ENCODE assay signal across 8 cellular contexts in genomic region chr1:86616871-86617270, GRCh38.
DNase-seq lines count a peak whose midpoint lies in the region; ATAC-seq, FAIRE-seq and TF ChIP-seq lines count a peak whose summit lies in the region.

No MANE protein-coding gene starts in this region.

- H3F3A ChIP-seq in PC-3 (ENCODE audit: low read length, unreplicated experiment), result no peaks in the 10 kb centered on the region

- BruUV-seq in HCT116 (replicated peaks; lab: Mats Ljungman, UMichigan), result no TSS peak
- no TSS peak for BruUV-seq in PC-3 (replicated peaks; lab: Mats Ljungman, UMichigan)

- H3K9me2 ChIP-seq in HCT116 (ENCODE audit: insufficient read depth) (no peaks in the 10 kb centered on the region), PC-3 (replicated peaks; ENCODE audit: low read length) (no peaks in the 10 kb centered on the region)

- peak; percentile 100 for ATAC-seq in GM18517 (IDR thresholded peaks at IDR 0.05; ENCODE audit: unreplicated experiment)
- ATAC-seq in HCT116, result no peak
- ATAC-seq in heart left ventricle, result no peak
- ATAC-seq in PC-3, result no peak

- TF ChIP-seq POLR2A in HCT116 (IDR thresholded peaks at IDR 0.05; ENCODE audit: borderline replicate concordance, extremely low read depth, insufficient read depth, insufficient read length) (no peak), heart left ventricle (IDR thresholded peaks at IDR 0.05) (no peak)

- no peaks in the 10 kb centered on the region for H3K9me1 ChIP-seq in keratinocyte (ENCODE audit: control insufficient read depth, extremely low read depth, insufficient read depth, low read length)

- peak; percentile 52 for FAIRE-seq in keratinocyte (lab: Jason Lieb, UNC)

- POLR2A ChIA-PET in HCT116 (lab: Charles Lee) (no interaction called here), PC-3 (lab: Charles Lee; ENCODE audit: unreplicated experiment) (no interaction called here)

- dilution Hi-C loops in keratinocyte (cut with MboI; ENCODE audit: extremely low pct_ligation_motif_present, low sequenced_read_pairs), result no loop called here

- intact Hi-C loops in HCT116 (cut with micrococcal nuclease), result no loop called here
- intact Hi-C loops in heart left ventricle (cut with DNase I), result no loop called here
- intact Hi-C loops in PC-3 (cut with micrococcal nuclease), result no loop called here

- H3K4me1 ChIP-seq in HCT116 (ENCODE audit: control insufficient read depth in 1 of 2, insufficient read depth in 2 of 2, low read length in 2 of 2), result no peaks in the 10 kb centered on the region
- H3K4me1 ChIP-seq in keratinocyte (ENCODE audit: control insufficient read depth, extremely low read depth, insufficient read depth, low read length), result no peaks in the 10 kb centered on the region
- no peaks in the 10 kb centered on the region for H3K4me1 ChIP-seq in heart left ventricle
- no peaks in the 10 kb centered on the region for H3K4me1 ChIP-seq in PC-3 (ENCODE audit: insufficient read depth, low read length)

- no peaks in the 10 kb centered on the region for H3K79me2 ChIP-seq in HCT116 (ENCODE audit: insufficient read depth, low read length)
- no peaks in the 10 kb centered on the region for H3K79me2 ChIP-seq in keratinocyte (ENCODE audit: control insufficient read depth, insufficient read depth, low read length)
- no peaks in the 10 kb centered on the region for H3K79me2 ChIP-seq in PC-3 (ENCODE audit: low read length)

- H3K9me3 ChIP-seq in HCT116 (ENCODE audit: control insufficient read depth in 1 of 2, insufficient read depth in 1 of 2, low read depth in 1 of 2, low read length in 2 of 2) (no peaks in the 10 kb centered on the region), keratinocyte (ENCODE audit: control insufficient read depth, low read depth, low read length) (no peaks in the 10 kb centered on the region), heart left ventricle (peaks cover 0 to 21% (median 3%) of the 10 kb centered on the region in 12 donors), PC-3 (ENCODE audit: low read length) (no peaks in the 10 kb centered on the region)

- H3K4me2 ChIP-seq in HCT116 (ENCODE audit: low read length) (no peak overlapping the region), keratinocyte (ENCODE audit: control insufficient read depth, extremely low read depth, insufficient read depth, low read depth, low read length) (no peak overlapping the region), PC-3 (ENCODE audit: low read length) (no peak overlapping the region)

- H2AFZ ChIP-seq in HCT116 (ENCODE audit: low read depth, low read length, poor library complexity, severe bottlenecking) (no peak overlapping the region), keratinocyte (ENCODE audit: control insufficient read depth, low read length) (peak overlapping the region; percentile 80), PC-3 (ENCODE audit: low read length) (no peak overlapping the region)

- no peak overlapping the region for H3K27ac ChIP-seq in HCT116 (ENCODE audit: low read depth, low read length)
- no peak overlapping the region for H3K27ac ChIP-seq in keratinocyte (ENCODE audit: control insufficient read depth, insufficient read depth, low read length)
- H3K27ac ChIP-seq in heart left ventricle, result no peak overlapping the region
- H3K27ac ChIP-seq in PC-3 (ENCODE audit: low read length), result no peak overlapping the region

- H3K4me3 ChIP-seq in HCT116 (replicated peaks in 1 of 2; ENCODE audit: low read depth in 1 of 2, low read length in 2 of 2) (no peak overlapping the region), keratinocyte (ENCODE audit: control insufficient read depth in 2 of 3, extremely low read depth in 1 of 3, insufficient read depth in 2 of 3, low read depth in 1 of 3, low read length in 3 of 3) (no peak overlapping the region), heart left ventricle (no peak overlapping the region), PC-3 (ENCODE audit: low read length) (no peak overlapping the region)

- TF ChIP-seq CTCF in HCT116 (IDR thresholded peaks at IDR 0.05 in 2 of 3, conservative IDR thresholded peaks at IDR 0.05 in 1 of 3; ENCODE audit: borderline replicate concordance in 1 of 3, insufficient read depth in 1 of 3, low read depth in 2 of 3, low read length in 2 of 3) (no peak), keratinocyte (optimal IDR thresholded peaks at IDR 0.05 in 1 of 3, IDR thresholded peaks at IDR 0.05 in 1 of 3, conservative IDR thresholded peaks at IDR 0.05 in 1 of 3; ENCODE audit: extremely low read depth in 1 of 3, insufficient read depth in 2 of 3, low read length in 3 of 3) (no peak), heart left ventricle (IDR thresholded peaks at IDR 0.05) (no peak), PC-3 (conservative IDR thresholded peaks at IDR 0.05; ENCODE audit: low read depth, low read length) (no peak)

- DNase-seq in HCT116 (ENCODE audit: low read depth, low spot score), result no peak
- peak; percentile 10 for DNase-seq in LoVo (ENCODE audit: low spot score)
- DNase-seq in keratinocyte (ENCODE audit: low read depth, low spot score), result no peak
- no peak for DNase-seq in heart left ventricle
- DNase-seq in activated CD4-positive, CD25-positive, alpha-beta regulatory T cell (lab: John Stamatoyannopoulos, UW), result no peak
- DNase-seq in PC-3, result no peak
- no peak for DNase-seq in NCI-H1092 (lab: John Stamatoyannopoulos, UW)

- CTCF ChIA-PET in HCT116 (lab: Charles Lee), result no interaction called here
- CTCF ChIA-PET in PC-3 (lab: Charles Lee), result no interaction called here

- H3K9ac ChIP-seq in HCT116 (ENCODE audit: low read length) (no peak overlapping the region), keratinocyte (ENCODE audit: control insufficient read depth, extremely low read depth, insufficient read depth, low read length) (no peak overlapping the region), PC-3 (ENCODE audit: low read length) (no peak overlapping the region)

- H4K20me1 ChIP-seq in HCT116 (ENCODE audit: insufficient read depth) (no peaks in the 10 kb centered on the region), keratinocyte (ENCODE audit: control insufficient read depth, extremely low read depth, insufficient read depth, low read length) (no peaks in the 10 kb centered on the region), PC-3 (ENCODE audit: low read length) (no peaks in the 10 kb centered on the region)

- no peak for TF ChIP-seq RAD21 in HCT116 (IDR thresholded peaks at IDR 0.05; ENCODE audit: low read depth)

- H3K27me3 ChIP-seq in HCT116 (ENCODE audit: insufficient read depth, low read length) (no peaks in the 10 kb centered on the region), keratinocyte (ENCODE audit: control insufficient read depth, extremely low read depth, insufficient read depth, low read length) (no peaks in the 10 kb centered on the region), heart left ventricle (no peaks in the 10 kb centered on the region), PC-3 (ENCODE audit: low read length) (peaks cover 24% of the 10 kb centered on the region)

- H3K36me3 ChIP-seq in HCT116 (ENCODE audit: control insufficient read depth in 1 of 2, insufficient read depth in 2 of 2, low read length in 2 of 2), result no peaks in the 10 kb centered on the region
- H3K36me3 ChIP-seq in keratinocyte (ENCODE audit: control insufficient read depth in 2 of 2, extremely low read depth in 1 of 2, insufficient read depth in 2 of 2, low read length in 2 of 2), result no peaks in the 10 kb centered on the region
- no peaks in the 10 kb centered on the region for H3K36me3 ChIP-seq in heart left ventricle
- H3K36me3 ChIP-seq in PC-3 (ENCODE audit: low read depth, low read length), result no peaks in the 10 kb centered on the region

- RAD21 ChIA-PET in HCT116 (lab: Charles Lee; ENCODE audit: low non-redundant PET in 1 of 2, low total read pairs in 2 of 2, uncharacterized antibody in 2 of 2, unreplicated experiment in 2 of 2), result no interaction called here

- WGBS in heart left ventricle, 4 donors, result 48 to 64% (median 57%) methylated on average over 1 of the region's 1 CpG

TF ChIP-seq in HCT116, 20 proteins besides CTCF, POLR2A, EP300 and RAD21:
- TF ChIP-seq REST (IDR thresholded peaks at IDR 0.05; ENCODE audit: low read depth) (no peak), CEBPB (IDR thresholded peaks at IDR 0.05; ENCODE audit: low read depth) (peak; percentile 68)
